In genomic region chr16:70715113-70715711, GRCh38 we compare ENCODE assay signal across 8 cellular contexts. TPM values are rescaled to one million over a fixed set of nuclear protein-coding genes. Genes with fewer than 3 reads are reported as not detected.
A peak's percentile ranks its signal among the peaks of the same experiment; 100 is the strongest.
DNase-seq lines count a peak whose midpoint lies in the region; ATAC-seq and TF ChIP-seq lines count a peak whose summit lies in the region.

No MANE protein-coding gene starts in this region.

- no peak for TF ChIP-seq POLR2A in gastroesophageal sphincter (IDR thresholded peaks at IDR 0.05)

- peaks cover 26% of the 10 kb centered on the region for H3K4me1 ChIP-seq in GM23248 (ENCODE audit: insufficient read depth)
- peaks cover 12 to 71% (median 36%) of the 10 kb centered on the region in 3 donors for H3K4me1 ChIP-seq in gastroesophageal sphincter

- peak; percentile 91 for ATAC-seq in gastroesophageal sphincter
- ATAC-seq in HG02798 (IDR thresholded peaks at IDR 0.05; ENCODE audit: poor library complexity, unreplicated experiment): no peak

- DNase-seq in GM23248: peak; percentile 100
- DNase-seq in SK-N-MC (ENCODE audit: low read depth, low spot score): no peak
- peak; percentile 99 for DNase-seq in renal cortical epithelial cell (ENCODE audit: low read depth)
- DNase-seq in GM13977 (ENCODE audit: low spot score): no peak
- no peak for DNase-seq in NCI-H187 (lab: John Stamatoyannopoulos, UW)
- no peak for DNase-seq in NCI-H1048 (lab: John Stamatoyannopoulos, UW)

- no peak overlapping the region for H2AFZ ChIP-seq in GM23248

- peaks cover 8% of the 10 kb centered on the region; the same call in 1 of the 2 replicates for H3F3A ChIP-seq in GM23248 (ENCODE audit: insufficient read depth)

- H3K9me3 ChIP-seq in GM23248 (ENCODE audit: low read depth) (no peaks in the 10 kb centered on the region), SK-N-MC (ENCODE audit: low read depth, low read length) (no peaks in the 10 kb centered on the region), gastroesophageal sphincter (no peaks in the 10 kb centered on the region)

- H3K9ac ChIP-seq in GM23248: peak overlapping the region; percentile 82
- peak overlapping the region; percentile 20 for H3K9ac ChIP-seq in SK-N-MC (ENCODE audit: insufficient read length)

- H3K4me3 ChIP-seq in GM23248 (peak overlapping the region; percentile 27; the same call in 1 of the 2 replicates), SK-N-MC (peak overlapping the region; percentile 45), gastroesophageal sphincter (peak overlapping the region in 1 of 2 donors; percentile 11)

- no peaks in the 10 kb centered on the region for H4K20me1 ChIP-seq in GM23248 (ENCODE audit: insufficient read depth)

- H3K27me3 ChIP-seq in GM23248 (replicated peaks; ENCODE audit: insufficient read depth) (no peaks in the 10 kb centered on the region), gastroesophageal sphincter (no peaks in the 10 kb centered on the region)

- 8 to 9% methylated on average over 15 to 17 of the region's 17 CpGs for WGBS in GM23248 (ENCODE audit: low coverage in 1 of 2, low lambda C conversion rate in 2 of 2, missing lambda C conversion rate in 2 of 2), 2 experiments
- 59% methylated on average over 3 of the region's 17 CpGs; no CpG with 5 or more reads in 1 of the 2 donors for WGBS in gastroesophageal sphincter (ENCODE audit: low coverage in 1 of 2), 2 donors

- no peaks in the 10 kb centered on the region for H3K36me3 ChIP-seq in GM23248 (ENCODE audit: low read depth)
- no peaks in the 10 kb centered on the region for H3K36me3 ChIP-seq in SK-N-MC (ENCODE audit: insufficient read depth, low read length)
- peaks cover 0 to 4% of the 10 kb centered on the region in 2 donors for H3K36me3 ChIP-seq in gastroesophageal sphincter

- in situ Hi-C loops in GM23248 (cut with MboI) (no loop called here), GM13977 (cut with MboI; ENCODE audit: low pct_unique_long_range_greater_than_20kb, low sequenced_read_pairs, unreplicated experiment) (no loop called here)

- H3K79me2 ChIP-seq in GM23248 (ENCODE audit: insufficient read depth): no peaks in the 10 kb centered on the region

- no peaks in the 10 kb centered on the region for H3K9me2 ChIP-seq in GM23248 (ENCODE audit: insufficient read depth)

- no peak for TF ChIP-seq EP300 in gastroesophageal sphincter (IDR thresholded peaks at IDR 0.05)

- H3K4me2 ChIP-seq in GM23248 (ENCODE audit: unreplicated experiment): peak overlapping the region; percentile 44

- peak in 3 of 4 experiments; percentile 24 to 45 (median 24) for TF ChIP-seq CTCF in gastroesophageal sphincter (IDR thresholded peaks at IDR 0.05)
- TF ChIP-seq CTCF in GM13977 (IDR thresholded peaks at IDR 0.05; ENCODE audit: extremely low read depth, insufficient read depth, missing control alignments): no peak

- H3K27ac ChIP-seq in GM23248: peak overlapping the region; percentile 93
- H3K27ac ChIP-seq in SK-N-MC: peak overlapping the region; percentile 91
- peak overlapping the region; percentile 86 to 96 (median 90) for H3K27ac ChIP-seq in gastroesophageal sphincter

RNA-seq across cellular contexts. Expression of gene MTSS2, which starts 29.4 kb away (rescaled TPM):
- 13.2 and 23.7 TPM in 2 replicates for total RNA-seq in GM23248 (2014; rRNA removed; shearing (Covaris generic))
- polyA plus RNA-seq in GM23248 (2016; fragmentation: Nextera tagmentation; extraction: Ambion mirVana): 0.43 and 0.44 TPM in 2 replicates
- total RNA-seq in gastroesophageal sphincter (100 to 1,000 TPM in 1 of 4 donors, 10 to 100 TPM in 3; 70.9 to 234 (median 85.9) TPM), renal cortical epithelial cell (9.7 and 33.2 TPM in 2 replicates)

Comparison
In these comparisons a context has a peak if more than half of its experiments do, and no peak if none do; other contexts are left out.
1. DNase-seq: peak in GM23248 (single experiment) and renal cortical epithelial cell (single experiment); none in SK-N-MC (single experiment), GM13977 (single experiment), NCI-H187 (0 of 2) and NCI-H1048 (single experiment).
2. Peak in every context shown above with its lines, with median percentiles within 50 percentile points of each other: H3K27ac ChIP-seq.